ENCODE assay signal across 35 cellular contexts in the genomic region with DNA sequence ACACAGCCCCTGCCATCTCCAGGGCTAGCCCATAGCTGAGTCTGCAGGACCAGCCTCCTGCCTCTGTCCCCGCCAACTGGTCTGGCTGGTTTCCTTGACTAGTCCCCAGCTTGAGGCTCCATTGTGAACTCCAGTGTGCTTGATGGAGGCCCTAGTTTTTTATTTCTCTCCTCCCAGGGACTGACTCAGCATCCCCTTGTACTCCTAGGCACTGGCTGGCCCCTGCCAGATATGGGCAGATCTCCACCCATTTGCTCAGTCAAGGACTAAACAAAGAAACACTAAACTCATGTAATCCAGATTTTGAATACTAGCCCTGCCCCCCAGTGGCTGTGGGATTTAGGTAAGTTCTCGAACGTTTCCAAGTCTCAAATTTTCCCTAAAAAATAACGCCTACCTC.
A peak's percentile ranks its signal among the peaks of the same experiment; 100 is the strongest.
DNase-seq lines count a peak whose midpoint lies in the region; ATAC-seq, FAIRE-seq and TF ChIP-seq lines count a peak whose summit lies in the region.
"Had no signal": no experiment of that assay in that cellular context is flagged by ENCODE, and none has a peak within 500 bp of the region (broad histone marks: within the 10 kb centered on the region; RNA-seq: fewer than 3 reads in every experiment).

No MANE protein-coding gene starts in this region.

- 0 out of 2 replicates have a peak overlapping the region, but pooled peaks have one; percentile 36 for H2BK20ac ChIP-seq in H1 (ENCODE audit: low read length)

- FAIRE-seq in H1 (lab: Jason Lieb, UNC) = no peak
- FAIRE-seq: frontal cortex, HTR-8/SVneo, K562 had no signal

- H3K4me3 ChIP-seq in Loucy (ENCODE audit: low read length, poor library complexity, severe bottlenecking) (no peak overlapping the region), H1 (ENCODE audit: extremely low read depth in 1 of 4, insufficient read depth in 2 of 4, low read depth in 3 of 4, low read length in 4 of 4) (no peak overlapping the region), mesendoderm (ENCODE audit: low read length) (no peak overlapping the region), esophagus muscularis mucosa (no peak overlapping the region)
- no peak overlapping the region for H3K4me3 ChIP-seq in CD8-positive, alpha-beta T cell (ENCODE audit: low read depth, low read length)
- H3K4me3 ChIP-seq: breast epithelium, colonic mucosa, GM23248, K562, lung, mucosa of descending colon, Peyer's patch, SJSA1, tibial nerve had no signal

- no peak overlapping the region for H3K27ac ChIP-seq in H1 (ENCODE audit: low read depth, low read length)
- H3K27ac ChIP-seq in mesendoderm (ENCODE audit: low read depth, low read length) = no peak overlapping the region
- H3K27ac ChIP-seq in CD8-positive, alpha-beta T cell (ENCODE audit: low read depth, low read length) = no peak overlapping the region
- H3K27ac ChIP-seq in esophagus muscularis mucosa (replicated peaks in 1 of 4) = no peak overlapping the region
- H3K27ac ChIP-seq: 22Rv1, breast epithelium, colonic mucosa, GM23248, Peyer's patch, SJSA1, tibial nerve had no signal

- no peaks in the 10 kb centered on the region for H3K27me3 ChIP-seq in Loucy (ENCODE audit: insufficient read depth, low read length, poor library complexity, severe bottlenecking)
- peaks cover 0 to 7% (median 2%) of the 10 kb centered on the region in 4 experiments; a peak in 3 of 7 replicates for H3K27me3 ChIP-seq in H1 (replicated peaks in 1 of 4; ENCODE audit: control insufficient read depth in 3 of 4, extremely low read depth in 1 of 4, insufficient read depth in 3 of 4, low read length in 3 of 4)
- no peaks in the 10 kb centered on the region for H3K27me3 ChIP-seq in mesendoderm (ENCODE audit: insufficient read depth, low read length, poor library complexity)
- H3K27me3 ChIP-seq in CD8-positive, alpha-beta T cell (ENCODE audit: insufficient read depth, low read length) = peaks cover 4% of the 10 kb centered on the region
- peaks cover 0 to 4% (median 0%) of the 10 kb centered on the region in 4 donors for H3K27me3 ChIP-seq in esophagus muscularis mucosa
- H3K27me3 ChIP-seq: breast epithelium, colonic mucosa, Peyer's patch, SJSA1, tibial nerve had no signal

- H3K9me3 Mint-ChIP-seq in CD8-positive, alpha-beta T cell = no peaks in the 10 kb centered on the region
- H3K9me3 Mint-ChIP-seq: activated CD4-positive, alpha-beta T cell treated with anti-CD3 and anti-CD28 coated beads, Interleukin-2, amount 10 ng/mL, durations not matched to agents 24 days and 14 days; activated naive CD8-positive, alpha-beta T cell treated with anti-CD3 and anti-CD28 coated beads for 36 hours; activated T-cell treated with anti-CD3 and anti-CD28 coated beads, Interleukin-2, amount 50 U/mL, for 24 hours; CD14-positive monocyte; natural killer cell; T-cell had no signal

- DNase-seq in DMS 273 (lab: John Stamatoyannopoulos, UW; ENCODE audit: unreplicated experiment) = peak; percentile 22
- DNase-seq in DMS 273 treated with DMSO at 0.1 percent for 48 hours (lab: John Stamatoyannopoulos, UW) = no peak
- no peak for DNase-seq in H1 (ENCODE audit: low read depth in 1 of 2, low spot score in 2 of 2)
- peak; percentile 39 for DNase-seq in mesendoderm
- DNase-seq in GM13976 (ENCODE audit: low spot score) = no peak
- DNase-seq in CD8-positive, alpha-beta T cell = no peak
- no peak for DNase-seq in esophagus muscularis mucosa (ENCODE audit: extremely low spot score)
- DNase-seq: activated CD4-positive, alpha-beta T cell treated with anti-CD3 and anti-CD28 coated beads, Interleukin-2, amount 10 ng/mL, durations not matched to agents 24 days and 14 days; activated effector memory CD4-positive, alpha-beta T cell treated with anti-CD3 and anti-CD28 coated beads, Interleukin-2, amount 50 U/mL, for 16 hours; activated naive CD8-positive, alpha-beta T cell treated with anti-CD3 and anti-CD28 coated beads for 36 hours; activated T-cell treated with anti-CD3 and anti-CD28 coated beads, Interleukin-2, amount 50 U/mL, for 24 hours; anterior cingulate cortex; colonic mucosa; DND-41; effector memory CD4-positive, alpha-beta T cell; erythroblast; GM23248; HFFc6; mucosa of descending colon; natural killer cell; NCI-H1105 treated with DMSO at 0.1 percent for 48 hours; NCI-H187 treated with DMSO at 0.1 percent for 48 hours; Peyer's patch; stimulated activated CD4-positive, alpha-beta T cell treated with anti-CD3 and anti-CD28 coated beads, Interleukin-4, amount 100 ng/mL, for 24 hours; T-cell had no signal

- H4K8ac ChIP-seq in H1 (ENCODE audit: extremely low read depth, insufficient read depth, low read length) (no peak overlapping the region), mesendoderm (ENCODE audit: low read depth, low read length) (no peak overlapping the region)

- no peak overlapping the region for H3K9ac ChIP-seq in Loucy (ENCODE audit: low read depth, low read length, poor library complexity, severe bottlenecking)
- no peak overlapping the region for H3K9ac ChIP-seq in H1 (replicated peaks in 1 of 4; ENCODE audit: extremely low read depth in 1 of 4, low read depth in 3 of 4, low read length in 3 of 4)
- no peak overlapping the region for H3K9ac ChIP-seq in mesendoderm (ENCODE audit: low read length)
- H3K9ac ChIP-seq: GM23248 had no signal

- TF ChIP-seq POLR2A in H1 (IDR thresholded peaks at IDR 0.05; ENCODE audit: control extremely low read depth in 1 of 2, low read depth in 2 of 2, low read length in 2 of 2) (no peak), esophagus muscularis mucosa (IDR thresholded peaks at IDR 0.05; ENCODE audit: low read depth) (no peak)

- in situ Hi-C loops in GM13976 (cut with MboI; ENCODE audit: low sequenced_read_pairs, unreplicated experiment) = no loop called here

- H3K56ac ChIP-seq in H1 (replicated peaks; ENCODE audit: insufficient read length, low read depth, low read length) (no peak overlapping the region), mesendoderm (ENCODE audit: low read length) (peak overlapping the region; percentile 30)

- H2BK120ac ChIP-seq in H1 (replicated peaks; ENCODE audit: low read depth, low read length) (no peak overlapping the region), mesendoderm (ENCODE audit: low read depth, low read length) (no peak overlapping the region)

- intact Hi-C loops in CD8-positive, alpha-beta T cell (cut with DNase I, micrococcal nuclease) = no loop called here
- intact Hi-C loops in esophagus muscularis mucosa (cut with DNase I) = no loop called here

- H3K4me1 ChIP-seq in Loucy (ENCODE audit: insufficient read depth, low read length, poor library complexity, severe bottlenecking) (no peaks in the 10 kb centered on the region), H1 (replicated peaks in 1 of 4; ENCODE audit: control insufficient read depth in 3 of 4, insufficient read depth in 4 of 4, low read length in 3 of 4) (peaks cover 0 to 13% (median 5%) of the 10 kb centered on the region in 4 experiments; a peak in 5 of 7 replicates), mesendoderm (ENCODE audit: control insufficient read depth, low read depth, low read length) (peaks cover 4% of the 10 kb centered on the region), esophagus muscularis mucosa (no peaks in the 10 kb centered on the region)
- H3K4me1 ChIP-seq in CD8-positive, alpha-beta T cell (ENCODE audit: insufficient read depth, low read length) = no peaks in the 10 kb centered on the region
- H3K4me1 ChIP-seq: breast epithelium, colonic mucosa, Peyer's patch, SJSA1, tibial nerve had no signal

- no peak for TF ChIP-seq EP300 in H1 (IDR thresholded peaks at IDR 0.05; ENCODE audit: borderline replicate concordance in 1 of 2, low read depth in 2 of 2, low read length in 2 of 2)
- no peak for TF ChIP-seq EP300 in esophagus muscularis mucosa (IDR thresholded peaks at IDR 0.05)

- no peak overlapping the region for H3K27ac Mint-ChIP-seq in CD8-positive, alpha-beta T cell
- H3K27ac Mint-ChIP-seq: activated CD4-positive, alpha-beta T cell treated with anti-CD3 and anti-CD28 coated beads, Interleukin-2, amount 10 ng/mL, durations not matched to agents 24 days and 14 days; activated naive CD8-positive, alpha-beta T cell treated with anti-CD3 and anti-CD28 coated beads for 36 hours; activated T-cell treated with anti-CD3 and anti-CD28 coated beads, Interleukin-2, amount 50 U/mL, for 24 hours; CD14-positive monocyte; HFFc6; natural killer cell; T-cell had no signal

- H3K79me2 ChIP-seq in Loucy (ENCODE audit: insufficient read depth, low read length) = no peaks in the 10 kb centered on the region
- no peaks in the 10 kb centered on the region for H3K79me2 ChIP-seq in H1 (ENCODE audit: control insufficient read depth in 1 of 2, insufficient read depth in 2 of 2, low read length in 2 of 2)
- no peaks in the 10 kb centered on the region for H3K79me2 ChIP-seq in mesendoderm (ENCODE audit: control insufficient read depth, insufficient read depth, low read length)

- no peak overlapping the region for H3K14ac ChIP-seq in H1 (ENCODE audit: insufficient read length)

- POLR2A ChIA-PET in H1 (lab: Charles Lee; ENCODE audit: partially characterized antibody) = no interaction called here
- POLR2A ChIA-PET in CD8-positive, alpha-beta T cell (lab: Charles Lee) = no interaction called here

- WGBS in H1 (ENCODE audit: extremely low coverage in 1 of 2, insufficient coverage in 1 of 2, insufficient read length in 1 of 2, insufficient replicate concordance in 2 of 2, low coverage in 1 of 2, low lambda C conversion rate in 2 of 2, missing lambda C conversion rate in 1 of 2), 2 experiments = 91% methylated on average over 4 of the region's 4 CpGs; no CpG with 5 or more reads in 1 of the 2 experiments
- WGBS in mesendoderm (ENCODE audit: extremely low coverage, insufficient coverage, low lambda C conversion rate) = no CpG with 5 or more reads among the region's 4 CpGs
- WGBS in esophagus muscularis mucosa = 80% methylated on average over 4 of the region's 4 CpGs

- H4K91ac ChIP-seq in H1 (replicated peaks; ENCODE audit: insufficient read length, low read length) = no peak overlapping the region

- H2AK5ac ChIP-seq in H1 (ENCODE audit: low read depth, low read length) (no peak overlapping the region), mesendoderm (ENCODE audit: low read length) (no peak overlapping the region)

- CTCF ChIA-PET in H1 (lab: Charles Lee; ENCODE audit: partially characterized antibody) = interaction anchor here (0.7 to 4.6 kb wide), 7 partner anchors 19 to 478 kb away, joined by 3 to 15 read pairs (median 4); no protein-coding TSS in a partner anchor
- CTCF ChIA-PET in CD8-positive, alpha-beta T cell (lab: Charles Lee) = no interaction called here

- no peaks in the 10 kb centered on the region for H4K20me1 ChIP-seq in Loucy (ENCODE audit: insufficient read depth, low read length, poor library complexity, severe bottlenecking)
- H4K20me1 ChIP-seq in H1 (replicated peaks in 1 of 2; ENCODE audit: control insufficient read depth in 1 of 2, insufficient read depth in 2 of 2, low read length in 2 of 2) = no peaks in the 10 kb centered on the region

- 0 out of 2 replicates have a peak, but pooled peaks have one; percentile 24 for TF ChIP-seq CTCF in Loucy (conservative IDR thresholded peaks at IDR 0.05; ENCODE audit: low read length)
- no peak for TF ChIP-seq CTCF in H1 (IDR thresholded peaks at IDR 0.05; ENCODE audit: control extremely low read depth in 1 of 3, insufficient read depth in 1 of 3, low read depth in 1 of 3, low read length in 3 of 3)
- no peak for TF ChIP-seq CTCF in GM13976 (IDR thresholded peaks at IDR 0.05; ENCODE audit: borderline replicate concordance, control extremely low read depth, extremely low read depth, insufficient read depth, missing control alignments)
- TF ChIP-seq CTCF in CD8-positive, alpha-beta T cell (IDR thresholded peaks at IDR 0.05) = no peak
- TF ChIP-seq CTCF in esophagus muscularis mucosa (IDR thresholded peaks at IDR 0.05) = no peak

- H3K36me3 ChIP-seq in Loucy (ENCODE audit: insufficient read depth, low read length) = no peaks in the 10 kb centered on the region
- H3K36me3 ChIP-seq in H1 (ENCODE audit: control insufficient read depth in 2 of 4, insufficient read depth in 4 of 4, low read length in 3 of 4) = no peaks in the 10 kb centered on the region
- H3K36me3 ChIP-seq in mesendoderm (ENCODE audit: control insufficient read depth, insufficient read depth, low read length) = no peaks in the 10 kb centered on the region
- H3K36me3 ChIP-seq in CD8-positive, alpha-beta T cell (ENCODE audit: insufficient read depth, low read length) = no peaks in the 10 kb centered on the region
- no peaks in the 10 kb centered on the region for H3K36me3 ChIP-seq in esophagus muscularis mucosa
- H3K36me3 ChIP-seq: breast epithelium, colonic mucosa, Peyer's patch, SJSA1, tibial nerve had no signal

- H3K4ac ChIP-seq in H1 (replicated peaks; ENCODE audit: insufficient read length, low read depth, low read length) (no peak overlapping the region), mesendoderm (ENCODE audit: low read depth, low read length) (no peak overlapping the region)

- no peak overlapping the region for H2BK5ac ChIP-seq in H1 (ENCODE audit: low read depth, low read length)
- no peak overlapping the region for H2BK5ac ChIP-seq in mesendoderm (ENCODE audit: low read length)

- H2BK12ac ChIP-seq in H1 (ENCODE audit: low read depth, low read length) = 0 out of 2 replicates have a peak overlapping the region, but pooled peaks have one; percentile 31

- no peak overlapping the region for H3K4me3 Mint-ChIP-seq in CD8-positive, alpha-beta T cell
- H3K4me3 Mint-ChIP-seq: activated CD4-positive, alpha-beta T cell treated with anti-CD3 and anti-CD28 coated beads, Interleukin-2, amount 10 ng/mL, durations not matched to agents 24 days and 14 days; activated naive CD8-positive, alpha-beta T cell treated with anti-CD3 and anti-CD28 coated beads for 36 hours; activated T-cell treated with anti-CD3 and anti-CD28 coated beads, Interleukin-2, amount 50 U/mL, for 24 hours; CD14-positive monocyte; HFFc6; natural killer cell; T-cell had no signal

- no peak for ATAC-seq in CD8-positive, alpha-beta T cell
- ATAC-seq: K562, mucosa of descending colon, natural killer cell, T-cell had no signal

- no peak overlapping the region for H2AFZ ChIP-seq in Loucy (ENCODE audit: low read length)
- H2AFZ ChIP-seq in H1 (ENCODE audit: low read length) = peak overlapping the region; percentile 16; the same call in 1 of the 2 replicates
- H2AFZ ChIP-seq: GM23248 had no signal

- H4K5ac ChIP-seq in H1 (ENCODE audit: insufficient read length, low read depth, low read length) (no peak overlapping the region), mesendoderm (ENCODE audit: low read length) (no peak overlapping the region)

- H3K4me1 Mint-ChIP-seq in CD8-positive, alpha-beta T cell (ENCODE audit: low read depth) = no peaks in the 10 kb centered on the region
- H3K4me1 Mint-ChIP-seq: activated CD4-positive, alpha-beta T cell treated with anti-CD3 and anti-CD28 coated beads, Interleukin-2, amount 10 ng/mL, durations not matched to agents 24 days and 14 days; activated naive CD8-positive, alpha-beta T cell treated with anti-CD3 and anti-CD28 coated beads for 36 hours; natural killer cell; T-cell had no signal

- H3K23me2 ChIP-seq in H1 (ENCODE audit: low read depth, low read length) = no peaks in the 10 kb centered on the region

- no peak overlapping the region for H2BK15ac ChIP-seq in H1 (ENCODE audit: low read length)
- no peak overlapping the region for H2BK15ac ChIP-seq in mesendoderm (replicated peaks; ENCODE audit: low read depth)

- H3K4me2 ChIP-seq in Loucy (ENCODE audit: low read depth, low read length, poor library complexity, severe bottlenecking) (no peak overlapping the region), H1 (ENCODE audit: insufficient read depth in 1 of 2, low read depth in 2 of 2, low read length in 2 of 2) (no peak overlapping the region), mesendoderm (ENCODE audit: low read length) (no peak overlapping the region)

- no peak overlapping the region for H3K23ac ChIP-seq in H1 (ENCODE audit: insufficient read length)
- no peak overlapping the region for H3K23ac ChIP-seq in mesendoderm (ENCODE audit: low read length)

- TF ChIP-seq RAD21 in H1 (IDR thresholded peaks at IDR 0.05 in 1 of 2, conservative IDR thresholded peaks at IDR 0.05 in 1 of 2; ENCODE audit: low read depth in 2 of 2, low read length in 2 of 2) = peak; percentile 15 to 31; a peak in 3 of 4 replicates

- H3K18ac ChIP-seq in H1 (ENCODE audit: extremely low read depth, low read length) (no peak overlapping the region), mesendoderm (ENCODE audit: low read length) (no peak overlapping the region)

- H3K9me3 ChIP-seq in Loucy (ENCODE audit: insufficient read depth, low read depth, low read length) (no peaks in the 10 kb centered on the region), H1 (ENCODE audit: insufficient read depth in 2 of 2, low read depth in 1 of 2, low read length in 1 of 2) (no peaks in the 10 kb centered on the region), esophagus muscularis mucosa (no peaks in the 10 kb centered on the region)
- H3K9me3 ChIP-seq in CD8-positive, alpha-beta T cell (ENCODE audit: low read length) = no peaks in the 10 kb centered on the region
- H3K9me3 ChIP-seq: breast epithelium, colonic mucosa, mucosa of descending colon, Peyer's patch, SJSA1, tibial nerve had no signal

- peaks cover 14% of the 10 kb centered on the region for H3K27me3 Mint-ChIP-seq in CD8-positive, alpha-beta T cell (ENCODE audit: low read depth)

- H3K36me3 Mint-ChIP-seq in CD8-positive, alpha-beta T cell = no peaks in the 10 kb centered on the region
- H3K36me3 Mint-ChIP-seq: activated naive CD8-positive, alpha-beta T cell treated with anti-CD3 and anti-CD28 coated beads for 36 hours; CD14-positive monocyte; natural killer cell; T-cell had no signal

- no peaks in the 10 kb centered on the region for H3F3A ChIP-seq in Loucy (ENCODE audit: low read depth)

- H3K79me1 ChIP-seq in H1 (ENCODE audit: low read depth, low read length) = no peaks in the 10 kb centered on the region
- no peaks in the 10 kb centered on the region for H3K79me1 ChIP-seq in mesendoderm (ENCODE audit: low read length)

- no peaks in the 10 kb centered on the region for H3K9me2 ChIP-seq in Loucy (replicated peaks; ENCODE audit: low read depth, low read length)

Comparison
In these comparisons a context has a peak if more than half of its experiments do, and no peak if none do; other contexts are left out.
1. DNase-seq: peak in DMS 273 (single experiment) and mesendoderm (single experiment); none in DMS 273 treated with DMSO at 0.1 percent for 48 hours (single experiment), H1 (0 of 2), GM13976 (single experiment), CD8-positive, alpha-beta T cell (0 of 7) and esophagus muscularis mucosa (single experiment).